1 cellular context compared by ENCODE assay signal in genomic region chr6:154933181-154933827, GRCh38.
TF ChIP-seq lines count a peak whose summit lies in the region.

No MANE protein-coding gene starts in this region.

TF ChIP-seq in IMR-90, 13 proteins besides CTCF, POLR2A, EP300 and RAD21:
- no peak for TF ChIP-seq MXI1 (IDR thresholded peaks at IDR 0.05; ENCODE audit: borderline replicate concordance, low read depth, low read length)
- no peak for TF ChIP-seq CEBPB (IDR thresholded peaks at IDR 0.05; ENCODE audit: low read depth, low read length)
- TF ChIP-seq MAZ (IDR thresholded peaks at IDR 0.05; ENCODE audit: borderline replicate concordance, low read depth, low read length), result no peak
- TF ChIP-seq FOS (IDR thresholded peaks at IDR 0.05; ENCODE audit: low read depth, low read length), result no peak
- TF ChIP-seq ELK1 (IDR thresholded peaks at IDR 0.05; ENCODE audit: borderline replicate concordance, low read depth, low read length), result no peak
- TF ChIP-seq RCOR1 (IDR thresholded peaks at IDR 0.05; ENCODE audit: insufficient replicate concordance, low read length), result no peak
- no peak for TF ChIP-seq CHD1 (IDR thresholded peaks at IDR 0.05; ENCODE audit: low read depth, low read length)
- no peak for TF ChIP-seq SMC3 (IDR thresholded peaks at IDR 0.05; ENCODE audit: low read depth, low read length)
- TF ChIP-seq MAFK (IDR thresholded peaks at IDR 0.05; ENCODE audit: low read depth, low read length), result no peak
- TF ChIP-seq RFX5 (IDR thresholded peaks at IDR 0.05; ENCODE audit: low read depth, low read length), result no peak
- TF ChIP-seq, protein P1, sequence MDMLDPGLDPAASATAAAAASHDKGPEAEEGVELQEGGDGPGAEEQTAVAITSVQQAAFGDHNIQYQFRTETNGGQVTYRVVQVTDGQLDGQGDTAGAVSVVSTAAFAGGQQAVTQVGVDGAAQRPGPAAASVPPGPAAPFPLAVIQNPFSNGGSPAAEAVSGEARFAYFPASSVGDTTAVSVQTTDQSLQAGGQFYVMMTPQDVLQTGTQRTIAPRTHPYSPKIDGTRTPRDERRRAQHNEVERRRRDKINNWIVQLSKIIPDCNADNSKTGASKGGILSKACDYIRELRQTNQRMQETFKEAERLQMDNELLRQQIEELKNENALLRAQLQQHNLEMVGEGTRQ (IDR thresholded peaks at IDR 0.05; ENCODE audit: low read depth, low read length), result no peak
TF ChIP-seq in IMR-90: peak in this region for 0.
